ENCODE assay signal across 18 cellular contexts in genomic region chr17:69638516-69638915, GRCh38.
A peak's percentile ranks its signal among the peaks of the same experiment; 100 is the strongest.
DNase-seq lines count a peak whose midpoint lies in the region; ATAC-seq, FAIRE-seq and TF ChIP-seq lines count a peak whose summit lies in the region.
"Had no signal": no experiment of that assay in that cellular context is flagged by ENCODE, and none has a peak within 500 bp of the region (broad histone marks: within the 10 kb centered on the region; RNA-seq: fewer than 3 reads in every experiment).

No MANE protein-coding gene starts in this region.

- H3K27me3 ChIP-seq in endothelial cell of umbilical vein (ENCODE audit: control insufficient read depth in 2 of 2, insufficient read depth in 2 of 2, low read length in 2 of 2), result no peaks in the 10 kb centered on the region
- no peaks in the 10 kb centered on the region for H3K27me3 ChIP-seq in esophagus squamous epithelium
- no peaks in the 10 kb centered on the region for H3K27me3 ChIP-seq in osteoblast (ENCODE audit: insufficient read depth, low read length)
- H3K27me3 ChIP-seq: BLaER1 treated with 17β-estradiol and CSF1 and Interleukin-3, amounts not matched to agents 10 nM and 100 nM had no signal

- TF ChIP-seq POLR2A in H54 (IDR thresholded peaks at IDR 0.05; ENCODE audit: low read depth, low read length), result no peak
- TF ChIP-seq POLR2A in endothelial cell of umbilical vein (IDR thresholded peaks at IDR 0.05; ENCODE audit: low read depth, low read length), result no peak
- no peak for TF ChIP-seq POLR2A in esophagus squamous epithelium (IDR thresholded peaks at IDR 0.05)

- H3K4me1 ChIP-seq in endothelial cell of umbilical vein (ENCODE audit: control insufficient read depth, extremely low read depth, insufficient read depth, low read length) (peaks cover 5% of the 10 kb centered on the region), esophagus squamous epithelium (no peaks in the 10 kb centered on the region), osteoblast (ENCODE audit: insufficient read depth, low read length) (peaks cover 7% of the 10 kb centered on the region)
- H3K4me1 ChIP-seq: HAP-1 had no signal

- H3K9me3 ChIP-seq in endothelial cell of umbilical vein (replicated peaks; ENCODE audit: control insufficient read depth, insufficient read depth, low read length), result no peaks in the 10 kb centered on the region
- no peaks in the 10 kb centered on the region for H3K9me3 ChIP-seq in esophagus squamous epithelium
- no peaks in the 10 kb centered on the region for H3K9me3 ChIP-seq in osteoblast (ENCODE audit: low read depth, low read length)
- H3K9me3 ChIP-seq: BLaER1 treated with 17β-estradiol and CSF1 and Interleukin-3, amounts not matched to agents 10 nM and 100 nM; HAP-1 had no signal

- no TSS peak for BruUV-seq in endothelial cell of umbilical vein (replicated peaks; lab: Mats Ljungman, UMichigan)

- DNase-seq in H54 (ENCODE audit: insufficient read length, low spot score), result no peak
- peak; percentile 20 for DNase-seq in endothelial cell of umbilical vein (ENCODE audit: low read depth, low spot score)
- peak; percentile 68 for DNase-seq in kidney tubule cell (ENCODE audit: low spot score)
- DNase-seq in superior temporal gyrus (ENCODE audit: extremely low spot score), result peak; percentile 15
- DNase-seq in esophagus squamous epithelium (lab: John Stamatoyannopoulos, UW), result no peak
- DNase-seq in osteoblast (ENCODE audit: insufficient read length, low spot score, missing footprints), result no peak
- DNase-seq: ACHN; Calu3; CD4-positive, CD25-positive, alpha-beta regulatory T cell; DMS 273 treated with DMSO at 0.1 percent for 48 hours; DMS79 had no signal

- H3K36me3 ChIP-seq in endothelial cell of umbilical vein (ENCODE audit: control insufficient read depth in 2 of 2, extremely low read depth in 1 of 2, insufficient read depth in 2 of 2, low read length in 2 of 2), result no peaks in the 10 kb centered on the region
- no peaks in the 10 kb centered on the region for H3K36me3 ChIP-seq in esophagus squamous epithelium
- no peaks in the 10 kb centered on the region for H3K36me3 ChIP-seq in osteoblast (ENCODE audit: insufficient read depth, low read length)
- H3K36me3 ChIP-seq: BLaER1 treated with 17β-estradiol and CSF1 and Interleukin-3, amounts not matched to agents 10 nM and 100 nM; HAP-1 had no signal

- H3K4me2 ChIP-seq in endothelial cell of umbilical vein (ENCODE audit: insufficient read depth, low read length) (no peak overlapping the region), osteoblast (ENCODE audit: insufficient read depth, low read length) (no peak overlapping the region)
- H3K4me2 ChIP-seq: BLaER1 treated with 17β-estradiol and CSF1 and Interleukin-3, amounts not matched to agents 10 nM and 100 nM; GM23338 had no signal

- no peak overlapping the region for H3K9ac ChIP-seq in endothelial cell of umbilical vein (replicated peaks; ENCODE audit: extremely low read depth, insufficient read depth, low read length)
- H3K9ac ChIP-seq: BLaER1 treated with 17β-estradiol and CSF1 and Interleukin-3, amounts not matched to agents 10 nM and 100 nM had no signal

- dilution Hi-C loops in endothelial cell of umbilical vein (cut with MboI; ENCODE audit: extremely low pct_ligation_motif_present, low sequenced_read_pairs), result no loop called here

- 92 to 96% methylated on average over 2 of the region's 2 CpGs for WGBS in esophagus squamous epithelium, 2 donors

- intact Hi-C loops in endothelial cell of umbilical vein (cut with micrococcal nuclease), result no loop called here
- intact Hi-C loops in esophagus squamous epithelium (cut with DNase I), result no loop called here

- H3K4me3 ChIP-seq in endothelial cell of umbilical vein (replicated peaks in 1 of 3; ENCODE audit: insufficient read depth in 1 of 3, low read depth in 1 of 3, low read length in 3 of 3) (no peak overlapping the region), esophagus squamous epithelium (no peak overlapping the region), osteoblast (ENCODE audit: insufficient read depth, low read length) (no peak overlapping the region)
- H3K4me3 ChIP-seq: BLaER1 treated with 17β-estradiol and CSF1 and Interleukin-3, amounts not matched to agents 10 nM and 100 nM; GM23338; HAP-1 had no signal

- no peak for ATAC-seq in HG02763 (IDR thresholded peaks at IDR 0.05; ENCODE audit: unreplicated experiment)
- ATAC-seq: GM23338, HepG2 had no signal

- FAIRE-seq in H54 (lab: Jason Lieb, UNC) (peak; percentile 15), endothelial cell of umbilical vein (lab: Jason Lieb, UNC) (peak; percentile 35)
- FAIRE-seq: G401.6, GM12891, HepG2 had no signal

- POLR2A ChIA-PET in endothelial cell of umbilical vein (lab: Charles Lee), result interaction anchor here (0.7 kb wide), 1 partner anchor 63 kb away, joined by 4 read pairs; no protein-coding TSS in a partner anchor

- no peaks in the 10 kb centered on the region for H3K9me1 ChIP-seq in endothelial cell of umbilical vein (replicated peaks; ENCODE audit: control insufficient read depth, extremely low read depth, insufficient read depth, low read length)

- CTCF ChIA-PET in endothelial cell of umbilical vein (lab: Charles Lee), result interaction anchor here (1.1 to 1.2 kb wide), 2 partner anchors 31 to 74 kb away, joined by 3 to 6 read pairs; no protein-coding TSS in a partner anchor

- H3K27ac ChIP-seq in endothelial cell of umbilical vein (ENCODE audit: insufficient read depth, low read depth, low read length), result no peak overlapping the region
- no peak overlapping the region for H3K27ac ChIP-seq in esophagus squamous epithelium
- H3K27ac ChIP-seq in osteoblast (ENCODE audit: low read depth, low read length), result no peak overlapping the region
- H3K27ac ChIP-seq: BLaER1 treated with 17β-estradiol and CSF1 and Interleukin-3, amounts not matched to agents 10 nM and 100 nM had no signal

- H3K79me2 ChIP-seq in endothelial cell of umbilical vein (ENCODE audit: control insufficient read depth, insufficient read depth, low read length), result no peaks in the 10 kb centered on the region
- no peaks in the 10 kb centered on the region for H3K79me2 ChIP-seq in osteoblast (ENCODE audit: insufficient read depth, low read length)

- TF ChIP-seq CTCF in endothelial cell of umbilical vein (IDR thresholded peaks at IDR 0.05; ENCODE audit: extremely low read depth in 1 of 2, insufficient read depth in 1 of 2, low read depth in 1 of 2, low read length in 2 of 2), result no peak
- no peak for TF ChIP-seq CTCF in esophagus squamous epithelium (IDR thresholded peaks at IDR 0.05)
- TF ChIP-seq CTCF in osteoblast (IDR thresholded peaks at IDR 0.05; ENCODE audit: extremely low read depth, low read depth, low read length), result no peak

- H4K20me1 ChIP-seq in endothelial cell of umbilical vein (replicated peaks; ENCODE audit: control insufficient read depth, extremely low read depth, insufficient read depth, low read length), result no peaks in the 10 kb centered on the region
- no peaks in the 10 kb centered on the region for H4K20me1 ChIP-seq in osteoblast (ENCODE audit: insufficient read depth, low read length)
- H4K20me1 ChIP-seq: BLaER1 treated with 17β-estradiol and CSF1 and Interleukin-3, amounts not matched to agents 10 nM and 100 nM had no signal

- no peak overlapping the region for H2AFZ ChIP-seq in endothelial cell of umbilical vein (ENCODE audit: low read depth, low read length)
- no peak overlapping the region for H2AFZ ChIP-seq in osteoblast (ENCODE audit: low read length)
- H2AFZ ChIP-seq: GM23338 had no signal

TF ChIP-seq in endothelial cell of umbilical vein, 7 proteins besides CTCF, POLR2A, EP300 and RAD21:
- no peak for TF ChIP-seq MYC (IDR thresholded peaks at IDR 0.05; ENCODE audit: low read depth, low read length)
- TF ChIP-seq JUN (IDR thresholded peaks at IDR 0.05; ENCODE audit: borderline replicate concordance, insufficient read depth, insufficient read length, low read depth), result no peak
- no peak for TF ChIP-seq POLR2AphosphoS5 (IDR thresholded peaks at IDR 0.05; ENCODE audit: insufficient read depth, low read depth, low read length)
- no peak for TF ChIP-seq EZH2 (IDR thresholded peaks at IDR 0.05; ENCODE audit: borderline replicate concordance, low read depth, low read length, severe bottlenecking)
- no peak for TF ChIP-seq MAX (IDR thresholded peaks at IDR 0.05; ENCODE audit: insufficient read depth, insufficient read length)
- TF ChIP-seq GATA2 (IDR thresholded peaks at IDR 0.05; ENCODE audit: insufficient read depth, insufficient read length, low read depth, low read length), result no peak
TF ChIP-seq in endothelial cell of umbilical vein: peak in this region for 0.

Comparison
In these comparisons a context has a peak if more than half of its experiments do, and no peak if none do; other contexts are left out.
1. DNase-seq: peak in endothelial cell of umbilical vein (single experiment), kidney tubule cell (single experiment) and superior temporal gyrus (single experiment); none in H54 (single experiment), esophagus squamous epithelium (single experiment) and osteoblast (single experiment).